ENCODE assay signal across 11 cellular contexts in the genomic region with DNA sequence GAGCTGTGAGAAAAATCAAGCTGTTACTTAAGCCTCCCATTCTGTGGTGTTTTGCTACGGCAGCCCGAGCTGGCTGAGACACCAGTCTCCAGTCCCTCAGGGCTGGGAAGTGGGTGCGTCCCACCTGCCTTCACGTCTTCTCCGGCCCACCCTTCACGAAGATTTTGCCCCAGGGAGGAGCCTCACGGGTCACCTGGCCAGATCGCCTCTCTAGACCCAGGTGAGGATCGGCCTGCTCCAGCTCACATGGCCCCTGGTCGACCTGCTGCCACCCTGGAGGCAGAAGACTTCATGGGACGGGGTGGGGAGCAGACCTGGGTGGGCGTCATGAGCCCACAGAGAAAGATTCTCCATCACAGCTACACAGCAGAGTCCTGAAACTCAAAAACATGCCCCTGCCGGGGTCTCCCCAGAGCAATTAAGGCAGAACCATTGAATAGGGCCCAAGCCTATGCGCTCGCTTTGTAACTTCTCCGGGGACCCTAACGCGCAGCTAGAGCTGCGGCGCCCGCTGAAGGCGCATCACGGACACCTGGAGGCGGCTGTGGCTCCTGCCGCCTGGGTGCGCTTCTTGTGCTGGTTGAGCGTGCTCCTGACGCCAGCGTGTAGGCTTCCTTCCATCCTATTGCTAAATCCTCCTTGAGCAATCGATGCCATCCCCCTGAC.
"Had no signal": no experiment of that assay in that cellular context is flagged by ENCODE, and none has a peak within 500 bp of the region (broad histone marks: within the 10 kb centered on the region; RNA-seq: fewer than 3 reads in every experiment).

No MANE protein-coding gene starts in this region.

- H3K9me3 ChIP-seq: ovary, thyroid gland had no signal

- H3K4me1 ChIP-seq: thyroid gland had no signal

- H3K4me3 Mint-ChIP-seq: activated naive CD4-positive, alpha-beta T cell treated with anti-CD3 and anti-CD28 coated beads, Interleukin-2, amount 50 U/mL, for 24 hours; nephron progenitor cell had no signal

- DNase-seq: activated T-cell treated with anti-CD3 and anti-CD28 coated beads, Interleukin-2, amount 50 U/mL, for 1 hour; caudate nucleus; dermis blood vessel endothelial cell; hypothalamus; nephron progenitor cell; thyroid gland had no signal

- H3K27me3 ChIP-seq: ovary, thyroid gland had no signal

- H3K36me3 ChIP-seq: ovary, thyroid gland had no signal

- H3K27ac Mint-ChIP-seq: activated naive CD4-positive, alpha-beta T cell treated with anti-CD3 and anti-CD28 coated beads, Interleukin-2, amount 50 U/mL, for 24 hours; nephron progenitor cell had no signal

- H3K4me1 Mint-ChIP-seq: activated naive CD4-positive, alpha-beta T cell treated with anti-CD3 and anti-CD28 coated beads, Interleukin-2, amount 50 U/mL, for 24 hours; nephron progenitor cell had no signal

- H3K36me3 Mint-ChIP-seq: activated naive CD4-positive, alpha-beta T cell treated with anti-CD3 and anti-CD28 coated beads, Interleukin-2, amount 50 U/mL, for 24 hours had no signal

- H3K4me3 ChIP-seq: ovary, skin epidermis, thyroid gland had no signal

- H3K9me3 Mint-ChIP-seq: activated naive CD4-positive, alpha-beta T cell treated with anti-CD3 and anti-CD28 coated beads, Interleukin-2, amount 50 U/mL, for 24 hours; nephron progenitor cell had no signal

- ATAC-seq: activated CD4-positive, CD25-positive, alpha-beta regulatory T cell treated with anti-CD3 and anti-CD28 coated beads, Interleukin-2, amount 50 U/mL, for 24 hours; esophagus mucosa had no signal

- H3K27ac ChIP-seq: ovary, skin epidermis, thyroid gland had no signal
